In the genomic region with DNA sequence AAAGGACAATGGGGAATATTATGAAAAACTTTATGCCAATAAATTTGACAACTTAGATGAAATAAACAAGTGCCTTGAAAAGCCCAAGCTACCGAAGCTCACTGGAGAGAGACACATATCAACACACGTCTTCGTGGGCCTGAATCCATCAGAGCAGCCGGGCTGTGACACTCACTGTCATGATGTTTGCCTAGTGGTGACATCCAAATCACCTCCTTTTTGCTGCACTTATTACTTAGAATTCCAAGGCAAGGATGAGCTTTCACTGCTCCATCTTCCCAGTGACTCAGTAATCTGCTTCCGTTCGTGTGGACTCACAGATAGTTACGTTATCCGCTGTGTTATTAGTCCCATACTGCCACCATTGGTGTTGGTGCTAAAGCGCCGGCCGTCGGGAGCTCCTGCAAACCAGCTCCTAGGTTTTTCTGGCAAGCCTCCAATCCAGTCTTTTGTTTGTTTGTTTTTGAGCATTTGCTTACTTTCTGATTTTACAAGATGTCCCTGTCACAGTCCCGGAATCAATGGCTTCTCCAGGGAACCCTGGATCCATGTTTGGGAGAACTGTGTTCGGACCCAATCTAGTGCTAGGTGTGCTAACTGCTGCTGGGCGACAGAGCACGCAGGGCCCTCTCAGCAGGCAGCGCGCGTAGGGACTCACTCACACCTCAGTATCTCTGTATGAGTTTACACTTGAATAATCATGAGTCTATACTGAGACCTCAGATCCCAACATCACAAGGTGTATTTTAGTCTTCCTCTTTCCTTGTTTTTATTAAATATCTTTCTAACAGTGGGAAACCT, we compare ENCODE assay signal across 10 cellular contexts. TPM values are rescaled to one million over a fixed set of nuclear protein-coding genes. Genes with fewer than 3 reads are reported as not detected.
DNase-seq lines count a peak whose midpoint lies in the region; ATAC-seq, FAIRE-seq and TF ChIP-seq lines count a peak whose summit lies in the region.
"Had no signal": no experiment of that assay in that cellular context is flagged by ENCODE, and none has a peak within 500 bp of the region (broad histone marks: within the 10 kb centered on the region; RNA-seq: fewer than 3 reads in every experiment).

No MANE protein-coding gene starts in this region.

- H3K27ac Mint-ChIP-seq in brain: peak overlapping the region in 4 of 5 experiments; percentile 8 to 62 (median 30)
- H3K27ac Mint-ChIP-seq in stimulated activated naive B cell treated with anti-CD40 and anti-IgM and Interleukin-4, amounts not matched to agents 10 μg/mL and 1 μg/mL and 100 μg/mL, for 72 hours: no peak overlapping the region

- FAIRE-seq in islet of Langerhans (lab: Jason Lieb, UNC): peak; percentile 33

- no peak overlapping the region for H3K4me3 Mint-ChIP-seq in brain
- H3K4me3 Mint-ChIP-seq in stimulated activated naive B cell treated with anti-CD40 and anti-IgM and Interleukin-4, amounts not matched to agents 10 μg/mL and 1 μg/mL and 100 μg/mL, for 72 hours: no peak overlapping the region

- H3K27me3 Mint-ChIP-seq in brain: no peaks in the 10 kb centered on the region
- no peaks in the 10 kb centered on the region for H3K27me3 Mint-ChIP-seq in stimulated activated naive B cell treated with anti-CD40 and anti-IgM and Interleukin-4, amounts not matched to agents 10 μg/mL and 1 μg/mL and 100 μg/mL, for 72 hours

- H3K4me1 Mint-ChIP-seq in brain: peaks cover 40% of the 10 kb centered on the region
- peaks cover 10 to 20% of the 10 kb centered on the region in 2 donors for H3K4me1 Mint-ChIP-seq in stimulated activated naive B cell treated with anti-CD40 and anti-IgM and Interleukin-4, amounts not matched to agents 10 μg/mL and 1 μg/mL and 100 μg/mL, for 72 hours

- peaks cover 61% of the 10 kb centered on the region for H3K36me3 Mint-ChIP-seq in brain
- H3K36me3 Mint-ChIP-seq in stimulated activated naive B cell treated with anti-CD40 and anti-IgM and Interleukin-4, amounts not matched to agents 10 μg/mL and 1 μg/mL and 100 μg/mL, for 72 hours: peaks cover 18 to 24% of the 10 kb centered on the region in 2 donors

- ATAC-seq in HG03175 (IDR thresholded peaks at IDR 0.05; ENCODE audit: unreplicated experiment): no peak
- ATAC-seq in stimulated activated naive B cell treated with anti-CD40 and anti-IgM and Interleukin-4, amounts not matched to agents 10 μg/mL and 1 μg/mL and 100 μg/mL, for 72 hours (replicated peaks): no peak

- DNase-seq in COR-L47 (lab: John Stamatoyannopoulos, UW): peak; percentile 71
- peak; percentile 71 for DNase-seq in NCI-H1105 treated with DMSO at 0.1 percent for 48 hours (lab: John Stamatoyannopoulos, UW)
- no peak for DNase-seq in glomerular visceral epithelial cell (ENCODE audit: extremely low spot score)
- DNase-seq in activated CD4-positive, alpha-beta T cell treated with anti-CD3 and anti-CD28 coated beads for 1 hour: no peak
- DNase-seq in stimulated activated naive B cell treated with anti-CD40 and anti-IgM and Interleukin-4, amounts not matched to agents 10 μg/mL and 1 μg/mL and 100 μg/mL, for 72 hours: no peak
- DNase-seq: activated CD4-positive, alpha-beta T cell treated with anti-CD3 and anti-CD28 coated beads for 4 hours; stimulated activated CD4-positive, alpha-beta T cell treated with anti-CD3 and anti-CD28 coated beads, Interleukin-4, amount 100 ng/mL, for 24 hours had no signal

- H3K9me3 Mint-ChIP-seq in brain: peaks cover 22 to 44% (median 27%) of the 10 kb centered on the region in 5 experiments
- H3K9me3 Mint-ChIP-seq in stimulated activated naive B cell treated with anti-CD40 and anti-IgM and Interleukin-4, amounts not matched to agents 10 μg/mL and 1 μg/mL and 100 μg/mL, for 72 hours: peaks cover 7 to 10% of the 10 kb centered on the region in 2 donors

- no peak for TF ChIP-seq CTCF in brain (conservative IDR thresholded peaks at IDR 0.05)

RNA-seq across cellular contexts. Expression of a gene that starts 42.7 kb away (rescaled TPM):
- 8.5 TPM for polyA plus RNA-seq in brain (ENCODE audit: insufficient read depth, low read depth, low replicate concordance)

Comparison
In these comparisons a context has a peak if more than half of its experiments do, and no peak if none do; other contexts are left out.
1. DNase-seq: peak in COR-L47 (single experiment) and NCI-H1105 treated with DMSO at 0.1 percent for 48 hours (single experiment); none in glomerular visceral epithelial cell (single experiment), activated CD4-positive, alpha-beta T cell treated with anti-CD3 and anti-CD28 coated beads for 1 hour (single experiment) and stimulated activated naive B cell treated with anti-CD40 and anti-IgM and Interleukin-4, amounts not matched to agents 10 μg/mL and 1 μg/mL and 100 μg/mL, for 72 hours (single experiment).